In genomic region chr3:46717447-46718231, GRCh38 we compare ENCODE assay signal across 10 cellular contexts. TPM values are rescaled to one million over a fixed set of nuclear protein-coding genes. Genes with fewer than 3 reads are reported as not detected.
DNase-seq lines count a peak whose midpoint lies in the region; TF ChIP-seq lines count a peak whose summit lies in the region.
"Had no signal": no experiment of that assay in that cellular context is flagged by ENCODE, and none has a peak within 500 bp of the region (broad histone marks: within the 10 kb centered on the region; RNA-seq: fewer than 3 reads in every experiment).

TSS of gene PRSS50 (minus strand) at chr3:46717869. CDS start at chr3:46717824, 45 bp downstream.

- peak; percentile 34 for TF ChIP-seq CTCF in GM06990 (IDR thresholded peaks at IDR 0.05; ENCODE audit: insufficient read depth, low read length, poor library complexity, severe bottlenecking)
- peak; percentile 44 for TF ChIP-seq CTCF in OCI-LY1 (IDR thresholded peaks at IDR 0.05; ENCODE audit: low read length)
- TF ChIP-seq CTCF in endothelial cell (IDR thresholded peaks at IDR 0.05; ENCODE audit: unreplicated experiment): peak; percentile 73

- H2AFZ ChIP-seq in OCI-LY1 (ENCODE audit: low read length): no peak within 1 kb of the TSS

- DNase-seq in GM06990 (ENCODE audit: extremely low read depth, insufficient read length): no peak
- DNase-seq in endothelial cell (ENCODE audit: low spot score): no peak
- DNase-seq in stimulated activated CD4-positive, alpha-beta T cell treated with anti-CD3 and anti-CD28 coated beads, Interleukin-2, amount 100 ng/mL, for 24 hours: peak; percentile 34 to 52
- DNase-seq in NOMO-1 (lab: John Stamatoyannopoulos, UW; ENCODE audit: unreplicated experiment in 2 of 2): no peak
- no peak for DNase-seq in hippocampal formation (lab: John Stamatoyannopoulos, UW)
- DNase-seq in COLO668 (lab: John Stamatoyannopoulos, UW; ENCODE audit: unreplicated experiment): no peak
- no peak for DNase-seq in globus pallidus (ENCODE audit: low spot score)
- DNase-seq: amygdala had no signal

- no peak within 1 kb of the TSS for H3K4me3 Mint-ChIP-seq in endothelial cell (ENCODE audit: unreplicated experiment)

- no peaks in the 10 kb centered on the region for H3F3A ChIP-seq in OCI-LY1 (ENCODE audit: insufficient read depth, low read length)

- no peak within 1 kb of the TSS for H3K4me2 ChIP-seq in OCI-LY1 (ENCODE audit: low read length)

- H4K20me1 ChIP-seq in OCI-LY1 (ENCODE audit: insufficient read depth, low read length): no peaks in the 10 kb centered on the region

- H3K36me3 ChIP-seq in GM06990 (ENCODE audit: control insufficient read depth, insufficient read depth, low read length) (no peaks in the 10 kb centered on the region), OCI-LY1 (ENCODE audit: insufficient read depth, low read length) (no peaks in the 10 kb centered on the region)

- no peak within 1 kb of the TSS for H3K27ac ChIP-seq in OCI-LY1 (ENCODE audit: low read depth, low read length, poor library complexity, severe bottlenecking)

- no peak within 1 kb of the TSS for H3K4me3 ChIP-seq in GM06990 (replicated peaks; ENCODE audit: low read depth, low read length)
- no peak within 1 kb of the TSS for H3K4me3 ChIP-seq in OCI-LY1 (ENCODE audit: low read depth, low read length, poor library complexity, severe bottlenecking)

- H3K9me3 ChIP-seq in OCI-LY1 (ENCODE audit: low read length): no peaks in the 10 kb centered on the region

- no peaks in the 10 kb centered on the region for H3K79me2 ChIP-seq in OCI-LY1 (ENCODE audit: insufficient read depth, low read length)

- no peaks in the 10 kb centered on the region for H3K9me2 ChIP-seq in OCI-LY1 (ENCODE audit: low read depth, low read length)

- H3K36me3 Mint-ChIP-seq in endothelial cell (ENCODE audit: low read depth, unreplicated experiment): peaks cover 6% of the 10 kb centered on the region

- H3K27me3 ChIP-seq in GM06990 (replicated peaks; ENCODE audit: control insufficient read depth, insufficient read depth, low read length): no peaks in the 10 kb centered on the region
- H3K27me3 ChIP-seq in OCI-LY1 (ENCODE audit: insufficient read depth, low read length): no peaks in the 10 kb centered on the region

- no peaks in the 10 kb centered on the region for H3K4me1 Mint-ChIP-seq in endothelial cell (ENCODE audit: unreplicated experiment)

- no peak within 1 kb of the TSS for H3K9ac ChIP-seq in OCI-LY1 (ENCODE audit: low read length)

- H3K27me3 Mint-ChIP-seq in endothelial cell (ENCODE audit: unreplicated experiment): peaks cover 11% of the 10 kb centered on the region

- no peak within 1 kb of the TSS for H3K27ac Mint-ChIP-seq in endothelial cell (ENCODE audit: unreplicated experiment)

- no peaks in the 10 kb centered on the region for H3K9me3 Mint-ChIP-seq in endothelial cell (ENCODE audit: unreplicated experiment)

- H3K4me1 ChIP-seq in OCI-LY1 (ENCODE audit: insufficient read depth, low read length, severe bottlenecking): no peaks in the 10 kb centered on the region

RNA-seq across cellular contexts. Expression of gene PRSS50, which starts in this region (rescaled TPM):
- total RNA-seq in endothelial cell (ENCODE audit: unreplicated experiment): 0.38 TPM
- total RNA-seq: skeletal muscle tissue had no signal

Comparison
In these comparisons a context has a peak if more than half of its experiments do, and no peak if none do; other contexts are left out.
1. DNase-seq: peak in stimulated activated CD4-positive, alpha-beta T cell treated with anti-CD3 and anti-CD28 coated beads, Interleukin-2, amount 100 ng/mL, for 24 hours (2 of 2); none in GM06990 (single experiment), endothelial cell (single experiment), NOMO-1 (0 of 2), hippocampal formation (0 of 2), COLO668 (single experiment) and globus pallidus (single experiment).
2. Peak in every context shown above with its lines, with median percentiles within 50 percentile points of each other: CTCF ChIP-seq.